ENCODE assay signal across 7 cellular contexts in genomic region chr20:52423741-52424140, GRCh38.
DNase-seq lines count a peak whose midpoint lies in the region; ATAC-seq, FAIRE-seq and TF ChIP-seq lines count a peak whose summit lies in the region.
"Not testable (repeated sequence)": the region's sequence is repeated elsewhere in the genome, so short reads cannot be mapped to it uniquely, and the experiment has no call there.

No MANE protein-coding gene starts in this region.

- H3K27me3 Mint-ChIP-seq in activated T-cell treated with anti-CD3 and anti-CD28 coated beads, Interleukin-2, amount 50 U/mL, for 24 hours; activated T-helper 2 cell treated with anti-CD3 and anti-CD28 coated beads, Interferon-gamma antibody, Interleukin-2, Interleukin-4, amounts not matched to agents 10 μg/mL and 5 μg/mL and 100 μg/mL, durations not matched to agents 14 hours and 24 hours and 36 hours (ENCODE audit: low read depth); central memory CD8-positive, alpha-beta T cell: not testable (repeated sequence)
- peaks cover 21% of the 10 kb centered on the region for H3K27me3 Mint-ChIP-seq in neural crest cell (ENCODE audit: low read depth)

- ATAC-seq in central memory CD8-positive, alpha-beta T cell (replicated peaks; ENCODE audit: extremely low read depth, poor library complexity, severe bottlenecking) = not testable (repeated sequence)

- intact Hi-C loops in activated T-helper 2 cell treated with anti-CD3 and anti-CD28 coated beads, Interferon-gamma antibody, Interleukin-2, Interleukin-4, amounts not matched to agents 10 μg/mL and 5 μg/mL and 100 μg/mL, durations not matched to agents 14 hours and 24 hours and 36 hours (cut with micrococcal nuclease) = not testable (repeated sequence)

- H3K27ac ChIP-seq in HEK293 (ENCODE audit: extremely low read depth, low read depth, low read length); mesenchymal stem cell (ENCODE audit: low read length, poor library complexity, severe bottlenecking): not testable (repeated sequence)

- not testable (repeated sequence) for H3K36me3 ChIP-seq in HEK293 (ENCODE audit: control insufficient read depth in 2 of 2, insufficient read depth in 1 of 2, low read length in 2 of 2); mesenchymal stem cell (ENCODE audit: control insufficient read depth in 1 of 2, insufficient read depth in 2 of 2, low read depth in 1 of 2, low read length in 2 of 2)

- POLR2A ChIA-PET in HEK293 (lab: Yijun Ruan, JAX) = not testable (repeated sequence)

- H3K14ac ChIP-seq in mesenchymal stem cell (ENCODE audit: low read length in 2 of 2) = peak overlapping the region in 1 of 2 experiments; percentile 66

- H2AK5ac ChIP-seq in mesenchymal stem cell (ENCODE audit: low read length, severe bottlenecking) = not testable (repeated sequence)

- H3K4me3 ChIP-seq in HEK293 (ENCODE audit: low read depth, low read length); mesenchymal stem cell (ENCODE audit: insufficient read depth in 1 of 2, low read depth in 1 of 2, low read length in 2 of 2): not testable (repeated sequence)

- FAIRE-seq in urothelium cell line (lab: Jason Lieb, UNC) = peak; percentile 99

- H4K91ac ChIP-seq in mesenchymal stem cell (ENCODE audit: low read length) = peak overlapping the region; percentile 59

- not testable (repeated sequence) for H3K23ac ChIP-seq in mesenchymal stem cell (ENCODE audit: low read length in 2 of 2)

- not testable (repeated sequence) for H2AFZ ChIP-seq in mesenchymal stem cell (ENCODE audit: low read depth, low read length)

- H3K4me1 Mint-ChIP-seq in activated T-cell treated with anti-CD3 and anti-CD28 coated beads, Interleukin-2, amount 50 U/mL, for 24 hours (ENCODE audit: low read depth) = peaks cover 20% of the 10 kb centered on the region
- not testable (repeated sequence) for H3K4me1 Mint-ChIP-seq in activated T-helper 2 cell treated with anti-CD3 and anti-CD28 coated beads, Interferon-gamma antibody, Interleukin-2, Interleukin-4, amounts not matched to agents 10 μg/mL and 5 μg/mL and 100 μg/mL, durations not matched to agents 14 hours and 24 hours and 36 hours (ENCODE audit: low read depth); neural crest cell
- H3K4me1 Mint-ChIP-seq in central memory CD8-positive, alpha-beta T cell = peaks cover 12% of the 10 kb centered on the region

- 88% methylated on average over 3 of the region's 3 CpGs for WGBS in mesenchymal stem cell

- peak overlapping the region in 1 of 2 experiments; percentile 25 for H2BK12ac ChIP-seq in mesenchymal stem cell (ENCODE audit: low read length in 2 of 2)

- TF ChIP-seq CTCF in HEK293 (tag by site-specific recombination; IDR thresholded peaks at IDR 0.05); neural crest cell (conservative IDR thresholded peaks at IDR 0.05): not testable (repeated sequence)

- not testable (repeated sequence) for H2BK15ac ChIP-seq in mesenchymal stem cell (ENCODE audit: low read depth, poor library complexity, severe bottlenecking)

- H3K27ac Mint-ChIP-seq in activated T-cell treated with anti-CD3 and anti-CD28 coated beads, Interleukin-2, amount 50 U/mL, for 24 hours = peak overlapping the region; percentile 70
- peak overlapping the region; percentile 26 for H3K27ac Mint-ChIP-seq in activated T-helper 2 cell treated with anti-CD3 and anti-CD28 coated beads, Interferon-gamma antibody, Interleukin-2, Interleukin-4, amounts not matched to agents 10 μg/mL and 5 μg/mL and 100 μg/mL, durations not matched to agents 14 hours and 24 hours and 36 hours
- H3K27ac Mint-ChIP-seq in central memory CD8-positive, alpha-beta T cell (ENCODE audit: low read depth) = peak overlapping the region; percentile 85
- not testable (repeated sequence) for H3K27ac Mint-ChIP-seq in neural crest cell (ENCODE audit: unreplicated experiment)

- H3K4me1 ChIP-seq in HEK293 (ENCODE audit: control insufficient read depth, insufficient read depth, low read length); mesenchymal stem cell (ENCODE audit: control insufficient read depth, insufficient read depth, low read depth, low read length): not testable (repeated sequence)

- not testable (repeated sequence) for DNase-seq in activated T-cell treated with anti-CD3 and anti-CD28 coated beads, Interleukin-2, amount 50 U/mL, for 24 hours; activated T-helper 2 cell treated with anti-CD3 and anti-CD28 coated beads, Interferon-gamma antibody, Interleukin-2, Interleukin-4, amounts not matched to agents 10 μg/mL and 5 μg/mL and 100 μg/mL, durations not matched to agents 14 hours and 24 hours and 36 hours (ENCODE audit: low spot score); central memory CD8-positive, alpha-beta T cell (ENCODE audit: low spot score in 2 of 2); mesenchymal stem cell; urothelium cell line (ENCODE audit: low spot score)
- peak; percentile 5 for DNase-seq in neural crest cell (ENCODE audit: low read depth, low spot score)

- CTCF ChIA-PET in HEK293 (lab: Yijun Ruan, JAX) = not testable (repeated sequence)

- H3K18ac ChIP-seq in mesenchymal stem cell (ENCODE audit: low read depth in 1 of 2, low read length in 2 of 2) = peak overlapping the region in 1 of 2 experiments; percentile 61

- not testable (repeated sequence) for H2BK5ac ChIP-seq in mesenchymal stem cell (ENCODE audit: low read depth, low read length, poor library complexity, severe bottlenecking)

- not testable (repeated sequence) for H3K79me1 ChIP-seq in mesenchymal stem cell (replicated peaks; ENCODE audit: low read length, poor library complexity, severe bottlenecking)

- H4K8ac ChIP-seq in mesenchymal stem cell (ENCODE audit: low read length) = peak overlapping the region; percentile 19

- H3K9me3 ChIP-seq in HEK293 (ENCODE audit: control insufficient read depth, insufficient read depth, low read depth, low read length) = not testable (repeated sequence)
- H3K9me3 ChIP-seq in mesenchymal stem cell (ENCODE audit: control insufficient read depth, low read length) = peaks cover 13% of the 10 kb centered on the region

- H3K9me3 Mint-ChIP-seq in activated T-cell treated with anti-CD3 and anti-CD28 coated beads, Interleukin-2, amount 50 U/mL, for 24 hours = not testable (repeated sequence)
- peaks cover 26% of the 10 kb centered on the region for H3K9me3 Mint-ChIP-seq in activated T-helper 2 cell treated with anti-CD3 and anti-CD28 coated beads, Interferon-gamma antibody, Interleukin-2, Interleukin-4, amounts not matched to agents 10 μg/mL and 5 μg/mL and 100 μg/mL, durations not matched to agents 14 hours and 24 hours and 36 hours
- H3K9me3 Mint-ChIP-seq in central memory CD8-positive, alpha-beta T cell = peaks cover 15% of the 10 kb centered on the region
- peaks cover 10% of the 10 kb centered on the region for H3K9me3 Mint-ChIP-seq in neural crest cell

- H3K9ac ChIP-seq in mesenchymal stem cell (ENCODE audit: low read length) = not testable (repeated sequence)

- H3K27me3 ChIP-seq in mesenchymal stem cell (ENCODE audit: control insufficient read depth in 1 of 2, insufficient read depth in 1 of 2, low read length in 2 of 2) = not testable (repeated sequence)

- H3K36me3 Mint-ChIP-seq in activated T-cell treated with anti-CD3 and anti-CD28 coated beads, Interleukin-2, amount 50 U/mL, for 24 hours (ENCODE audit: low read depth); activated T-helper 2 cell treated with anti-CD3 and anti-CD28 coated beads, Interferon-gamma antibody, Interleukin-2, Interleukin-4, amounts not matched to agents 10 μg/mL and 5 μg/mL and 100 μg/mL, durations not matched to agents 14 hours and 24 hours and 36 hours (ENCODE audit: low read depth); neural crest cell (ENCODE audit: low read depth): not testable (repeated sequence)
- H3K36me3 Mint-ChIP-seq in central memory CD8-positive, alpha-beta T cell (ENCODE audit: insufficient read depth) = peaks cover 20% of the 10 kb centered on the region

- H3K4ac ChIP-seq in mesenchymal stem cell (ENCODE audit: low read depth in 1 of 2, low read length in 2 of 2) = not testable (repeated sequence)

- not testable (repeated sequence) for H3K4me3 Mint-ChIP-seq in activated T-cell treated with anti-CD3 and anti-CD28 coated beads, Interleukin-2, amount 50 U/mL, for 24 hours; activated T-helper 2 cell treated with anti-CD3 and anti-CD28 coated beads, Interferon-gamma antibody, Interleukin-2, Interleukin-4, amounts not matched to agents 10 μg/mL and 5 μg/mL and 100 μg/mL, durations not matched to agents 14 hours and 24 hours and 36 hours (ENCODE audit: low read depth); neural crest cell
- H3K4me3 Mint-ChIP-seq in central memory CD8-positive, alpha-beta T cell = peak overlapping the region; percentile 51

- not testable (repeated sequence) for H3K4me2 ChIP-seq in mesenchymal stem cell (ENCODE audit: low read length, poor library complexity, severe bottlenecking)

- not testable (repeated sequence) for H2BK120ac ChIP-seq in mesenchymal stem cell (ENCODE audit: low read depth, low read length)

TF ChIP-seq in HEK293, 187 proteins besides CTCF, POLR2A, EP300 and RAD21:
- peak; percentile 96 for TF ChIP-seq ZEB2 (tag by site-specific recombination; IDR thresholded peaks at IDR 0.05)
